ENCODE assay signal across 9 cellular contexts in genomic region chr16:9297437-9298113, GRCh38.
A peak's percentile ranks its signal among the peaks of the same experiment; 100 is the strongest.
DNase-seq lines count a peak whose midpoint lies in the region; ATAC-seq and TF ChIP-seq lines count a peak whose summit lies in the region.
"Had no signal": no experiment of that assay in that cellular context is flagged by ENCODE, and none has a peak within 500 bp of the region (broad histone marks: within the 10 kb centered on the region; RNA-seq: fewer than 3 reads in every experiment).

No MANE protein-coding gene starts in this region.

- no TSS peak for BruUV-seq in PC-9 (replicated peaks; lab: Mats Ljungman, UMichigan)

- no peak overlapping the region for H2AFZ ChIP-seq in PC-9

- CTCF ChIA-PET in PC-9 (lab: Charles Lee): no interaction called here

- H3F3A ChIP-seq in PC-9 (ENCODE audit: insufficient read depth, low read depth): no peaks in the 10 kb centered on the region

- H3K79me2 ChIP-seq in PC-9 (ENCODE audit: low read depth): no peaks in the 10 kb centered on the region

- no peaks in the 10 kb centered on the region for H3K36me3 ChIP-seq in PC-9 (ENCODE audit: low read depth)
- no peaks in the 10 kb centered on the region for H3K36me3 ChIP-seq in thoracic aorta

- H3K4me1 Mint-ChIP-seq in activated T-helper 2 cell treated with anti-CD3 and anti-CD28 coated beads, Interferon-gamma antibody, Interleukin-2, Interleukin-4, amounts not matched to agents 10 μg/mL and 5 μg/mL and 100 μg/mL, durations not matched to agents 14 hours and 24 hours and 36 hours (ENCODE audit: low read depth): no peaks in the 10 kb centered on the region
- H3K4me1 Mint-ChIP-seq: memory B cell had no signal

- H3K4me3 Mint-ChIP-seq in activated T-helper 2 cell treated with anti-CD3 and anti-CD28 coated beads, Interferon-gamma antibody, Interleukin-2, Interleukin-4, amounts not matched to agents 10 μg/mL and 5 μg/mL and 100 μg/mL, durations not matched to agents 14 hours and 24 hours and 36 hours (ENCODE audit: low read depth): no peak overlapping the region
- H3K4me3 Mint-ChIP-seq: memory B cell had no signal

- H3K27ac ChIP-seq in PC-9 (no peak overlapping the region), thoracic aorta (no peak overlapping the region)

- no peaks in the 10 kb centered on the region for H3K36me3 Mint-ChIP-seq in activated T-helper 2 cell treated with anti-CD3 and anti-CD28 coated beads, Interferon-gamma antibody, Interleukin-2, Interleukin-4, amounts not matched to agents 10 μg/mL and 5 μg/mL and 100 μg/mL, durations not matched to agents 14 hours and 24 hours and 36 hours (ENCODE audit: low read depth)
- H3K36me3 Mint-ChIP-seq: memory B cell had no signal

- no peaks in the 10 kb centered on the region for H4K20me1 ChIP-seq in PC-9 (ENCODE audit: insufficient read depth)

- peak; percentile 9 to 21 for DNase-seq in SHP77 (lab: John Stamatoyannopoulos, UW)
- no peak for DNase-seq in SHP77 treated with DMSO at 0.1 percent for 48 hours (lab: John Stamatoyannopoulos, UW)
- DNase-seq in PC-9: peak in 1 of 2 experiments; percentile 1
- peak in 41 of 42 donors; percentile 12 to 87 (median 61) for DNase-seq in head of caudate nucleus
- no peak for DNase-seq in thoracic aorta (ENCODE audit: low spot score)
- DNase-seq in AG08395 (ENCODE audit: low spot score): no peak
- DNase-seq in NCI-H128 (lab: John Stamatoyannopoulos, UW; ENCODE audit: unreplicated experiment): no peak
- DNase-seq in activated T-helper 2 cell treated with anti-CD3 and anti-CD28 coated beads, Interferon-gamma antibody, Interleukin-2, Interleukin-4, amounts not matched to agents 10 μg/mL and 5 μg/mL and 100 μg/mL, durations not matched to agents 14 hours and 24 hours and 36 hours (ENCODE audit: low spot score): no peak

- H3K4me2 ChIP-seq in PC-9: no peak overlapping the region

- TF ChIP-seq CTCF in PC-9 (conservative IDR thresholded peaks at IDR 0.05) (peak; percentile 58), thoracic aorta (IDR thresholded peaks at IDR 0.05) (peak; percentile 83)

- intact Hi-C loops in PC-9 (cut with micrococcal nuclease; ENCODE audit: unreplicated experiment) (no loop called here), head of caudate nucleus (cut with DNase I) (no loop called here)
- intact Hi-C loops in activated T-helper 2 cell treated with anti-CD3 and anti-CD28 coated beads, Interferon-gamma antibody, Interleukin-2, Interleukin-4, amounts not matched to agents 10 μg/mL and 5 μg/mL and 100 μg/mL, durations not matched to agents 14 hours and 24 hours and 36 hours (cut with micrococcal nuclease): no loop called here

- peaks cover 3% of the 10 kb centered on the region for H3K9me3 Mint-ChIP-seq in activated T-helper 2 cell treated with anti-CD3 and anti-CD28 coated beads, Interferon-gamma antibody, Interleukin-2, Interleukin-4, amounts not matched to agents 10 μg/mL and 5 μg/mL and 100 μg/mL, durations not matched to agents 14 hours and 24 hours and 36 hours

- no peaks in the 10 kb centered on the region for H3K9me2 ChIP-seq in PC-9 (ENCODE audit: insufficient read depth)

- POLR2A ChIA-PET in PC-9 (lab: Charles Lee; ENCODE audit: unreplicated experiment): no interaction called here

- H3K27me3 ChIP-seq in PC-9 (ENCODE audit: insufficient read depth, low read depth): peaks cover 8% of the 10 kb centered on the region; the same call in 1 of the 2 replicates
- no peaks in the 10 kb centered on the region for H3K27me3 ChIP-seq in thoracic aorta (replicated peaks; ENCODE audit: insufficient read depth)

- no peak for ATAC-seq in thoracic aorta (ENCODE audit: insufficient number of reproducible peaks, low FRiP score, low read depth)

- H3K4me3 ChIP-seq in PC-9: no peak overlapping the region
- no peak overlapping the region for H3K4me3 ChIP-seq in thoracic aorta

- no peak overlapping the region for H3K27ac Mint-ChIP-seq in activated T-helper 2 cell treated with anti-CD3 and anti-CD28 coated beads, Interferon-gamma antibody, Interleukin-2, Interleukin-4, amounts not matched to agents 10 μg/mL and 5 μg/mL and 100 μg/mL, durations not matched to agents 14 hours and 24 hours and 36 hours
- H3K27ac Mint-ChIP-seq: memory B cell had no signal

- H3K27me3 Mint-ChIP-seq in activated T-helper 2 cell treated with anti-CD3 and anti-CD28 coated beads, Interferon-gamma antibody, Interleukin-2, Interleukin-4, amounts not matched to agents 10 μg/mL and 5 μg/mL and 100 μg/mL, durations not matched to agents 14 hours and 24 hours and 36 hours (ENCODE audit: low read depth): no peaks in the 10 kb centered on the region

- H3K9me3 ChIP-seq in PC-9 (ENCODE audit: insufficient read depth, low read depth) (peaks cover 3% of the 10 kb centered on the region; the same call in 1 of the 2 replicates), thoracic aorta (no peaks in the 10 kb centered on the region)

- H3K4me1 ChIP-seq in PC-9 (replicated peaks; ENCODE audit: insufficient read depth): no peaks in the 10 kb centered on the region
- H3K4me1 ChIP-seq in thoracic aorta (ENCODE audit: control insufficient read depth in 1 of 2, low read depth in 2 of 2): no peaks in the 10 kb centered on the region

Comparison
In these comparisons a context has a peak if more than half of its experiments do, and no peak if none do; other contexts are left out.
1. DNase-seq: peak in SHP77 (2 of 2) and head of caudate nucleus (41 of 42); none in SHP77 treated with DMSO at 0.1 percent for 48 hours (single experiment), thoracic aorta (single experiment), AG08395 (single experiment), NCI-H128 (single experiment) and activated T-helper 2 cell treated with anti-CD3 and anti-CD28 coated beads, Interferon-gamma antibody, Interleukin-2, Interleukin-4, amounts not matched to agents 10 μg/mL and 5 μg/mL and 100 μg/mL, durations not matched to agents 14 hours and 24 hours and 36 hours (single experiment).